14 cellular contexts compared by ENCODE assay signal in the genomic region with DNA sequence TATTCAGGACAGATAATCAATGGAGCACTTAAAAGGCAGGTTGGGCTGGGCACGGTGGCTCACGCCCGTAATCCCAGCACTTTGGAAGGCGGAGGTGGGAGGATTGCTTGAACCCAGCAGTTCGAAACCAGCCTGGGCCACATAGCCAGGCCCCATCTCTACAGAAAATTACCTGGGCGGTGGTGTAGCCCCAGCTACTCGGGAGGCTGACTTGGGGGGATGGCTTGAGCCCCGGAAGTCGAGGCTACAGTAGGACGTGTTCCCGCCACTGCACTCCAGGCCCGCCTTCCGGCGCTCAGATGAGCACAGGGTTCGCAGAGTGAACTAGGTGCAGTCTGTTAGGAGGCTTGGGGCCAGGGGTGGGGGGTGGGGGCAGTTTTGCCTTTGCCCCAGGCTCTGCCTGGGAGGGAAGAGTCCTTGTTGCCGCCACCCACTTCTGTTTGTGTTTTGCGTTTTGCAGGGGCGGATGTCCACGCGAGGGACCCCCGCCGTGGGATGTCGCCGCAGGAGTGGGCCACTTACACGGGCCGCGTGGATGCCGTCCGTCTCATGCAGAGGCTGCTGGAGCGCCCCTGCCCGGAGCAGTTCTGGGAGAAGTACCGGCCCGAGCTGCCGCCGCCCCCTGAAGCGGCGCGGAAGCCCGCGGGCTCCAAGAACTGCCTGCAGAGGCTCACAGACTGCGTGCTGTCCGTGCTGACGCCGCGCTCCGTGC.
"Had no signal": no experiment of that assay in that cellular context is flagged by ENCODE, and none has a peak within 500 bp of the region (broad histone marks: within the 10 kb centered on the region; RNA-seq: fewer than 3 reads in every experiment).

No MANE protein-coding gene starts in this region.

- H3K4me3 ChIP-seq: body of pancreas, ovary, tibial artery had no signal

- H3K4me1 ChIP-seq: body of pancreas, tibial artery had no signal

- H3K27me3 Mint-ChIP-seq: effector memory CD8-positive, alpha-beta T cell; stimulated activated memory B cell treated with anti-CD40 and anti-IgM and Interleukin-4, amounts not matched to agents 10 μg/mL and 1 μg/mL and 100 μg/mL, for 72 hours had no signal

- H3K27me3 ChIP-seq: body of pancreas, ovary had no signal

- H3K9me3 ChIP-seq: body of pancreas, ovary, tibial artery had no signal

- H3K9me3 Mint-ChIP-seq: activated T-helper 1 cell treated with anti-CD3 and anti-CD28 coated beads, Interleukin-12 subunit alpha, Interleukin-12 subunit beta, Interleukin-2, Interleukin-4 antibody, amounts not matched to agents 30 ng/mL and 10 ng/mL and 1 ng/mL, durations not matched to agents 14 hours and 24 hours and 36 hours; effector memory CD8-positive, alpha-beta T cell; naive thymus-derived CD8-positive, alpha-beta T cell; stimulated activated memory B cell treated with anti-CD40 and anti-IgM and Interleukin-4, amounts not matched to agents 10 μg/mL and 1 μg/mL and 100 μg/mL, for 72 hours had no signal

- ATAC-seq: body of pancreas; effector memory CD8-positive, alpha-beta T cell; naive thymus-derived CD8-positive, alpha-beta T cell; sciatic nerve had no signal

- H3K27ac Mint-ChIP-seq: activated naive CD8-positive, alpha-beta T cell; activated T-helper 1 cell treated with anti-CD3 and anti-CD28 coated beads, Interleukin-12 subunit alpha, Interleukin-12 subunit beta, Interleukin-2, Interleukin-4 antibody, amounts not matched to agents 30 ng/mL and 10 ng/mL and 1 ng/mL, durations not matched to agents 14 hours and 24 hours and 36 hours; effector memory CD8-positive, alpha-beta T cell; naive thymus-derived CD8-positive, alpha-beta T cell; stimulated activated memory B cell treated with anti-CD40 and anti-IgM and Interleukin-4, amounts not matched to agents 10 μg/mL and 1 μg/mL and 100 μg/mL, for 72 hours had no signal

- H3K4me3 Mint-ChIP-seq: activated naive CD8-positive, alpha-beta T cell; activated T-helper 1 cell treated with anti-CD3 and anti-CD28 coated beads, Interleukin-12 subunit alpha, Interleukin-12 subunit beta, Interleukin-2, Interleukin-4 antibody, amounts not matched to agents 30 ng/mL and 10 ng/mL and 1 ng/mL, durations not matched to agents 14 hours and 24 hours and 36 hours; effector memory CD8-positive, alpha-beta T cell; naive thymus-derived CD8-positive, alpha-beta T cell; stimulated activated memory B cell treated with anti-CD40 and anti-IgM and Interleukin-4, amounts not matched to agents 10 μg/mL and 1 μg/mL and 100 μg/mL, for 72 hours had no signal

- H3K27ac ChIP-seq: body of pancreas, ovary, tibial artery had no signal

- H3K36me3 ChIP-seq: ovary had no signal

- H3K36me3 Mint-ChIP-seq: activated naive CD8-positive, alpha-beta T cell had no signal

- DNase-seq: activated CD4-positive, alpha-beta T cell treated with anti-CD3 and anti-CD28 coated beads, Interleukin-2, amount 50 U/mL, for 4 hours; activated gamma-delta T cell treated with Interleukin-2 at 50 U/mL for 16 hours; body of pancreas; effector memory CD8-positive, alpha-beta T cell; foreskin fibroblast; mesenchymal stem cell; naive thymus-derived CD8-positive, alpha-beta T cell; ovary; stimulated activated CD4-positive, alpha-beta T cell treated with anti-CD3 and anti-CD28 coated beads, Interleukin-4, amount 100 ng/mL, for 4 hours; tibial artery had no signal
